ENCODE assay signal across 2 cellular contexts in genomic region chr5:109816732-109817131, GRCh38.
A peak's percentile ranks its signal among the peaks of the same experiment; 100 is the strongest.
TF ChIP-seq lines count a peak whose summit lies in the region.

No MANE protein-coding gene starts in this region.

TF ChIP-seq in liver, 16 proteins besides CTCF, POLR2A, EP300 and RAD21 (continued from another document):
- TF ChIP-seq REST (IDR thresholded peaks at IDR 0.05) = peak; percentile 80
- TF ChIP-seq HNF4A (conservative IDR thresholded peaks at IDR 0.05) = peak; percentile 67 to 82
- TF ChIP-seq JUND (IDR thresholded peaks at IDR 0.05) = peak; percentile 13 to 82
TF ChIP-seq in liver: peak in this region for 9.

TF ChIP-seq in HepG2, 621 proteins besides CTCF, POLR2A, EP300 and RAD21 (continued from another document):
- TF ChIP-seq REST (IDR thresholded peaks at IDR 0.05; ENCODE audit: borderline replicate concordance in 1 of 2, low read depth in 1 of 2, low read length in 2 of 2) = no peak
- TF ChIP-seq RARG (CRISPR knock-in tag; IDR thresholded peaks at IDR 0.05; ENCODE audit: low read depth) = no peak
- TF ChIP-seq FOXO4 (CRISPR knock-in tag; conservative IDR thresholded peaks at IDR 0.05) = no peak
- TF ChIP-seq SNAPC4 (CRISPR knock-in tag; IDR thresholded peaks at IDR 0.05) = no peak
- no peak for TF ChIP-seq SNAI1 (CRISPR knock-in tag; IDR thresholded peaks at IDR 0.05; ENCODE audit: borderline replicate concordance)
- no peak for TF ChIP-seq ZNF574 (CRISPR knock-in tag; IDR thresholded peaks at IDR 0.05)
- TF ChIP-seq ZNF781 (CRISPR knock-in tag; IDR thresholded peaks at IDR 0.05; ENCODE audit: borderline replicate concordance, not compliant biosample characterization) = no peak
- TF ChIP-seq AFF4 (CRISPR knock-in tag; IDR thresholded peaks at IDR 0.05) = no peak
